ENCODE assay signal across 17 cellular contexts in the genomic region with DNA sequence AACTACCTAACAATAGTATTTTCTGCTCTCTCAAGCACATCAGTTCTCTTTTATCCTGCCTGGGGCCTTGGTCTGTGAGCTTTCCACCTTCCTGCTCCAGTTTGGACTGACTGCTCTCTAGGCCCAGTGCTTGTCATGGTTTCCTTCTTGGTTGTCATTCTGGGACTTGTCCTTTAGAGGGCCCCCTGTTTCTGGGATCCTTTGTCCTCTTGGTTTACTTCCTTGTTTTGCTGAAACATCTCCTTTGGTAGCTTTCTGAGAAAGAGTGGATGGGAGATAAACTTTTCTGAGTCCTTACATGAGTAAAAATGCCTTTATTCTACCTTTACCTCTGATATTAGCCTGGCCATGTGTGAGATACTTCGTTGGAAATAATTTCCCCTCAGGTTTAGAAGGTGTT. TPM values are rescaled to one million over a fixed set of nuclear protein-coding genes. Genes with fewer than 3 reads are reported as not detected.
DNase-seq lines count a peak whose midpoint lies in the region; ATAC-seq, FAIRE-seq and TF ChIP-seq lines count a peak whose summit lies in the region.
"Had no signal": no experiment of that assay in that cellular context is flagged by ENCODE, and none has a peak within 500 bp of the region (broad histone marks: within the 10 kb centered on the region; RNA-seq: fewer than 3 reads in every experiment).

No MANE protein-coding gene starts in this region.

- DNase-seq in SK-N-SH (peak; percentile 20), LHCN-M2 (ENCODE audit: low read depth) (peak; percentile 17), small intestine (peak; percentile 57), NCI-H510A treated with DMSO at 0.1 percent for 48 hours (lab: John Stamatoyannopoulos, UW) (no peak)
- DNase-seq in central memory CD8-positive, alpha-beta T cell (ENCODE audit: low spot score in 2 of 2): no peak
- no peak for DNase-seq in naive thymus-derived CD8-positive, alpha-beta T cell
- DNase-seq: activated CD4-positive, alpha-beta memory T cell treated with anti-CD3 and anti-CD28 coated beads, Interleukin-2, amount 10 ng/mL, durations not matched to agents 7 days and 5 days; activated naive CD4-positive, alpha-beta T cell treated with anti-CD3 and anti-CD28 coated beads, Interleukin-2, amount 10 ng/mL, durations not matched to agents 7 days and 5 days; central memory CD4-positive, alpha-beta T cell; NCI-H187 treated with DMSO at 0.1 percent for 48 hours; pancreas; T-helper 2 cell had no signal

- H3K4me1 ChIP-seq in SK-N-SH (ENCODE audit: control insufficient read depth in 1 of 2, insufficient read depth in 2 of 2, low read depth in 1 of 2, low read length in 1 of 2) (peaks cover 4 to 6% of the 10 kb centered on the region in 2 experiments; a peak in 2 of 4 replicates), small intestine (ENCODE audit: control insufficient read depth in 2 of 2, insufficient read depth in 1 of 2, low read depth in 1 of 2, low read length in 1 of 2) (no peaks in the 10 kb centered on the region)
- H3K4me1 ChIP-seq: pancreas, vagina had no signal

- H3K27me3 Mint-ChIP-seq in central memory CD8-positive, alpha-beta T cell: no peaks in the 10 kb centered on the region
- H3K27me3 Mint-ChIP-seq in naive thymus-derived CD8-positive, alpha-beta T cell: peaks cover 0 to 5% (median 1%) of the 10 kb centered on the region in 5 donors

- no peaks in the 10 kb centered on the region for H3F3A ChIP-seq in SK-N-SH (replicated peaks; ENCODE audit: insufficient read depth)

- CTCF ChIA-PET in SK-N-SH (lab: Yijun Ruan, JAX): interaction anchor here (0.6 to 1.7 kb wide), 6 partner anchors 10 to 57 kb away, joined by 3 to 4 read pairs (median 3); no protein-coding TSS in a partner anchor

- H3K4me3 ChIP-seq in SK-N-SH (ENCODE audit: low read depth in 2 of 2, low read length in 1 of 2): no peak overlapping the region
- H3K4me3 ChIP-seq in small intestine (ENCODE audit: low read depth in 1 of 2, low read length in 2 of 2): no peak overlapping the region
- H3K4me3 ChIP-seq: pancreas, vagina had no signal

- H3K27ac Mint-ChIP-seq in central memory CD8-positive, alpha-beta T cell (ENCODE audit: low read depth): peak overlapping the region; percentile 20
- H3K27ac Mint-ChIP-seq in naive thymus-derived CD8-positive, alpha-beta T cell: peak overlapping the region in 1 of 10 donors; percentile 31
- H3K27ac Mint-ChIP-seq: activated CD4-positive, alpha-beta memory T cell treated with anti-CD3 and anti-CD28 coated beads, Interleukin-2, amount 10 ng/mL, durations not matched to agents 7 days and 5 days; activated naive CD4-positive, alpha-beta T cell treated with anti-CD3 and anti-CD28 coated beads, Interleukin-2, amount 10 ng/mL, durations not matched to agents 7 days and 5 days; memory B cell had no signal

- peaks cover 6% of the 10 kb centered on the region for H3K36me3 Mint-ChIP-seq in central memory CD8-positive, alpha-beta T cell (ENCODE audit: insufficient read depth)
- peaks cover 0 to 11% (median 4%) of the 10 kb centered on the region in 3 donors for H3K36me3 Mint-ChIP-seq in naive thymus-derived CD8-positive, alpha-beta T cell
- H3K36me3 Mint-ChIP-seq: activated naive CD4-positive, alpha-beta T cell treated with anti-CD3 and anti-CD28 coated beads, Interleukin-2, amount 10 ng/mL, durations not matched to agents 7 days and 5 days had no signal

- no peak overlapping the region for H3K9ac ChIP-seq in SK-N-SH

- no peaks in the 10 kb centered on the region for H3K9me2 ChIP-seq in SK-N-SH

- no peak overlapping the region for H3K4me2 ChIP-seq in SK-N-SH

- FAIRE-seq in small intestine (lab: Jason Lieb, UNC): no peak
- FAIRE-seq: pancreas had no signal

- no peak for TF ChIP-seq RAD21 in SK-N-SH (IDR thresholded peaks at IDR 0.05; ENCODE audit: low read length)

- H4K20me1 ChIP-seq in SK-N-SH (ENCODE audit: insufficient read depth): no peaks in the 10 kb centered on the region

- H3K36me3 ChIP-seq in SK-N-SH (replicated peaks in 1 of 2; ENCODE audit: control insufficient read depth in 1 of 2, insufficient read depth in 2 of 2, low read length in 1 of 2) (no peaks in the 10 kb centered on the region), small intestine (ENCODE audit: control insufficient read depth in 2 of 2, insufficient read depth in 2 of 2, low read length in 2 of 2) (no peaks in the 10 kb centered on the region)
- H3K36me3 ChIP-seq: pancreas, vagina had no signal

- no peak for ATAC-seq in SK-N-SH treated with all-trans-retinoic acid at 6 μM for 48 hours
- no peak for ATAC-seq in central memory CD8-positive, alpha-beta T cell (replicated peaks; ENCODE audit: extremely low read depth, poor library complexity, severe bottlenecking)
- ATAC-seq in HG02885 (IDR thresholded peaks at IDR 0.05; ENCODE audit: poor library complexity, unreplicated experiment): no peak
- no peak for ATAC-seq in naive thymus-derived CD8-positive, alpha-beta T cell
- ATAC-seq: esophagus mucosa, pancreas had no signal

- TF ChIP-seq CTCF in SK-N-SH (IDR thresholded peaks at IDR 0.05): no peak; the same call in 1 of the 2 replicates

- TF ChIP-seq EP300 in SK-N-SH (IDR thresholded peaks at IDR 0.05; ENCODE audit: borderline replicate concordance in 1 of 2, low read depth in 1 of 2, low read length in 1 of 2): no peak

- H3K27me3 ChIP-seq in SK-N-SH (ENCODE audit: insufficient read depth) (no peaks in the 10 kb centered on the region), small intestine (ENCODE audit: control insufficient read depth in 2 of 2, insufficient read depth in 2 of 2, low read length in 2 of 2) (no peaks in the 10 kb centered on the region)
- H3K27me3 ChIP-seq: pancreas, vagina had no signal

- H3K4me1 Mint-ChIP-seq in central memory CD8-positive, alpha-beta T cell: peaks cover 28% of the 10 kb centered on the region
- H3K4me1 Mint-ChIP-seq in naive thymus-derived CD8-positive, alpha-beta T cell: peaks cover 0 to 3% (median 0%) of the 10 kb centered on the region in 4 donors
- H3K4me1 Mint-ChIP-seq: activated CD4-positive, alpha-beta memory T cell treated with anti-CD3 and anti-CD28 coated beads, Interleukin-2, amount 10 ng/mL, durations not matched to agents 7 days and 5 days; activated naive CD4-positive, alpha-beta T cell treated with anti-CD3 and anti-CD28 coated beads, Interleukin-2, amount 10 ng/mL, durations not matched to agents 7 days and 5 days; memory B cell had no signal

- 42% methylated on average over 1 of the region's 1 CpG for WGBS in SK-N-SH (ENCODE audit: low lambda C conversion rate)
- WGBS in small intestine, 3 donors: 81 to 83% (median 82%) methylated on average over 1 of the region's 1 CpG

- peaks cover 12% of the 10 kb centered on the region for H3K9me3 Mint-ChIP-seq in central memory CD8-positive, alpha-beta T cell
- H3K9me3 Mint-ChIP-seq in naive thymus-derived CD8-positive, alpha-beta T cell: peaks cover 0 to 12% (median 3%) of the 10 kb centered on the region in 9 donors

- H3K4me3 Mint-ChIP-seq in central memory CD8-positive, alpha-beta T cell: no peak overlapping the region
- H3K4me3 Mint-ChIP-seq in naive thymus-derived CD8-positive, alpha-beta T cell: no peak overlapping the region
- H3K4me3 Mint-ChIP-seq: activated CD4-positive, alpha-beta memory T cell treated with anti-CD3 and anti-CD28 coated beads, Interleukin-2, amount 10 ng/mL, durations not matched to agents 7 days and 5 days; activated naive CD4-positive, alpha-beta T cell treated with anti-CD3 and anti-CD28 coated beads, Interleukin-2, amount 10 ng/mL, durations not matched to agents 7 days and 5 days; memory B cell had no signal

- H3K79me2 ChIP-seq in SK-N-SH (ENCODE audit: insufficient read depth): no peaks in the 10 kb centered on the region

- H3K9me3 ChIP-seq in SK-N-SH (peaks cover 7% of the 10 kb centered on the region; the same call in 1 of the 2 replicates), small intestine (ENCODE audit: control insufficient read depth, low read depth) (no peaks in the 10 kb centered on the region)
- H3K9me3 ChIP-seq: pancreas, vagina had no signal

- no peak overlapping the region for H2AFZ ChIP-seq in SK-N-SH (ENCODE audit: low read depth)

- H3K27ac ChIP-seq in SK-N-SH (ENCODE audit: low read depth in 2 of 2, low read length in 1 of 2): no peak overlapping the region
- no peak overlapping the region for H3K27ac ChIP-seq in small intestine (ENCODE audit: low read depth in 1 of 2, low read length in 1 of 2)
- H3K27ac ChIP-seq: pancreas, vagina had no signal

- POLR2A ChIA-PET in SK-N-SH (lab: Yijun Ruan, JAX): interaction anchor here (0.6 kb wide), 1 partner anchor 16 kb away, joined by 3 read pairs; no protein-coding TSS in a partner anchor
- POLR2A ChIA-PET in naive thymus-derived CD8-positive, alpha-beta T cell (lab: Charles Lee): no interaction called here

TF ChIP-seq in SK-N-SH, 30 proteins besides CTCF, POLR2A, EP300 and RAD21 (continues in another document):
- TF ChIP-seq TCF12 (IDR thresholded peaks at IDR 0.05) (no peak), MXI1 (IDR thresholded peaks at IDR 0.05; ENCODE audit: low read depth, low read length) (no peak)

TF ChIP-seq in SK-N-SH treated with all-trans-retinoic acid at 6 μM for 48 hours, 23 proteins besides CTCF, POLR2A, EP300 and RAD21 (continues in another document):
- no peak for TF ChIP-seq BACH2 (CRISPR knock-in tag; IDR thresholded peaks at IDR 0.05; ENCODE audit: borderline replicate concordance)
- TF ChIP-seq RARB (CRISPR knock-in tag; IDR thresholded peaks at IDR 0.05): no peak
- TF ChIP-seq SNAI2 (CRISPR knock-in tag; IDR thresholded peaks at IDR 0.05): no peak

RNA-seq across cellular contexts. Expression of a gene that starts 4.7 kb away (rescaled TPM):
- polyA plus RNA-seq in SK-N-SH (2012; rRNA removed) (not detected in 2 replicates), small intestine (1 to 10 TPM in 2 of 3 donors, under 1 TPM in 1; 0.73 to 9.2 (median 8.6) TPM)
- not detected in 2 replicates for polyA plus RNA-seq in SK-N-SH (2012; cell fraction: cytosol; rRNA removed)
- 0.02 and 0.04 TPM in 2 replicates for polyA plus RNA-seq in SK-N-SH (2012; cell fraction: nucleus; rRNA removed)
- total RNA-seq in LHCN-M2 (2014; rRNA removed): not detected in 2 replicates
- polyA plus RNA-seq in LHCN-M2 (2012): not detected
- total RNA-seq in naive thymus-derived CD8-positive, alpha-beta T cell: not detected
- not detected for polyA plus RNA-seq in naive thymus-derived CD8-positive, alpha-beta T cell
- total RNA-seq: activated CD4-positive, alpha-beta memory T cell treated with anti-CD3 and anti-CD28 coated beads, Interleukin-2, amount 10 ng/mL, durations not matched to agents 7 days and 5 days; esophagus mucosa; pancreas; vagina had no signal

RNA-seq across cellular contexts. Expression of a gene that starts 58.9 kb away (rescaled TPM):
- 18.6 and 21.3 TPM in 2 replicates for polyA plus RNA-seq in SK-N-SH (2012; rRNA removed)
- 14.1 and 18.5 TPM in 2 replicates for polyA plus RNA-seq in SK-N-SH (2012; cell fraction: cytosol; rRNA removed)
- polyA plus RNA-seq in SK-N-SH (2012; cell fraction: nucleus; rRNA removed): 7.5 and 10.6 TPM in 2 replicates
- total RNA-seq in LHCN-M2 (2014; rRNA removed): 17.4 and 17.5 TPM in 2 replicates
- 8.9 TPM for polyA plus RNA-seq in LHCN-M2 (2012)
- 10 to 100 TPM; 28.1 to 35.8 (median 34.9) TPM for polyA plus RNA-seq in small intestine
- 10 to 100 TPM; 23.1 to 24.2 TPM for total RNA-seq in naive thymus-derived CD8-positive, alpha-beta T cell
- polyA plus RNA-seq in naive thymus-derived CD8-positive, alpha-beta T cell: 10 to 100 TPM; 15.2 to 23.8 (median 19.1) TPM

Comparison
In these comparisons a context has a peak if more than half of its experiments do, and no peak if none do; other contexts are left out.
1. DNase-seq: peak in SK-N-SH (single experiment), LHCN-M2 (single experiment) and small intestine (single experiment); none in central memory CD8-positive, alpha-beta T cell (0 of 2), NCI-H510A treated with DMSO at 0.1 percent for 48 hours (single experiment) and naive thymus-derived CD8-positive, alpha-beta T cell (0 of 10).